In genomic region chr19:45321848-45322247, GRCh38 we compare ENCODE assay signal across 17 cellular contexts. TPM values are rescaled to one million over a fixed set of nuclear protein-coding genes. Genes with fewer than 3 reads are reported as not detected.
"Had no signal": no experiment of that assay in that cellular context is flagged by ENCODE, and none has a peak within 500 bp of the region (broad histone marks: within the 10 kb centered on the region; RNA-seq: fewer than 3 reads in every experiment).

No MANE protein-coding gene starts in this region.

- H2AFZ ChIP-seq: parathyroid adenoma had no signal

- H3K27ac Mint-ChIP-seq: activated CD8-positive, alpha-beta memory T cell treated with anti-CD3 and anti-CD28 coated beads, Interleukin-2, amount 10 ng/mL, durations not matched to agents 7 days and 5 days; activated naive CD8-positive, alpha-beta T cell treated with anti-CD3 and anti-CD28 coated beads for 36 hours; memory B cell had no signal

- H3K36me3 ChIP-seq: breast epithelium had no signal

- H3K9me3 ChIP-seq: breast epithelium had no signal

- H3K4me1 ChIP-seq: breast epithelium, parathyroid adenoma had no signal

- H3K27ac ChIP-seq: breast epithelium, dorsolateral prefrontal cortex, parathyroid adenoma had no signal

- H3K4me3 ChIP-seq: breast epithelium, dorsolateral prefrontal cortex had no signal

- DNase-seq: activated CD4-positive, alpha-beta T cell treated with anti-CD3 and anti-CD28 coated beads, Interleukin-2, amount 50 U/mL, for 4 hours; activated CD8-positive, alpha-beta memory T cell treated with anti-CD3 and anti-CD28 coated beads, Interleukin-2, amount 10 ng/mL, durations not matched to agents 7 days and 5 days; activated gamma-delta T cell; activated naive CD8-positive, alpha-beta T cell treated with anti-CD3 and anti-CD28 coated beads for 36 hours; activated T-cell treated with anti-CD3 and anti-CD28 coated beads, Interleukin-2, amount 50 U/mL, for 4 hours; stimulated activated CD4-positive, alpha-beta T cell treated with anti-CD3 and anti-CD28 coated beads, Interleukin-2, amount 100 ng/mL, for 24 hours; stimulated activated naive CD4-positive, alpha-beta T cell; substantia nigra; trophoblast cell had no signal

- H3K9me3 Mint-ChIP-seq: activated naive CD8-positive, alpha-beta T cell treated with anti-CD3 and anti-CD28 coated beads for 36 hours; activated T-cell treated with anti-CD3 and anti-CD28 coated beads, Interleukin-2, amount 50 U/mL, for 4 hours; memory B cell had no signal

- H3K4me3 Mint-ChIP-seq: activated CD8-positive, alpha-beta memory T cell treated with anti-CD3 and anti-CD28 coated beads, Interleukin-2, amount 10 ng/mL, durations not matched to agents 7 days and 5 days; activated naive CD8-positive, alpha-beta T cell treated with anti-CD3 and anti-CD28 coated beads for 36 hours; activated T-cell treated with anti-CD3 and anti-CD28 coated beads, Interleukin-2, amount 50 U/mL, for 4 hours; memory B cell had no signal

- H3K79me2 ChIP-seq: parathyroid adenoma had no signal

- H3K9ac ChIP-seq: parathyroid adenoma had no signal

- H3K36me3 Mint-ChIP-seq: activated CD8-positive, alpha-beta memory T cell treated with anti-CD3 and anti-CD28 coated beads, Interleukin-2, amount 10 ng/mL, durations not matched to agents 7 days and 5 days; activated naive CD8-positive, alpha-beta T cell treated with anti-CD3 and anti-CD28 coated beads for 36 hours; memory B cell had no signal

RNA-seq across cellular contexts. Expression of gene CKM, which starts 0.8 kb away (rescaled TPM):
- total RNA-seq: activated CD8-positive, alpha-beta memory T cell treated with anti-CD3 and anti-CD28 coated beads, Interleukin-2, amount 10 ng/mL, durations not matched to agents 7 days and 5 days; activated naive CD8-positive, alpha-beta T cell treated with anti-CD3 and anti-CD28 coated beads for 36 hours; activated T-cell treated with anti-CD3 and anti-CD28 coated beads, Interleukin-2, amount 50 U/mL, for 4 hours; breast epithelium; left lobe of liver; mucosa of gallbladder; T-helper 2 cell treated with Interferon-gamma antibody and Interleukin-4, amounts not matched to agents 100 ng/mL and 5 ng/mL, for 36 hours had no signal

RNA-seq across cellular contexts. Expression of gene KLC3, which starts 18.7 kb away (rescaled TPM):
- total RNA-seq: activated CD8-positive, alpha-beta memory T cell treated with anti-CD3 and anti-CD28 coated beads, Interleukin-2, amount 10 ng/mL, durations not matched to agents 7 days and 5 days; activated naive CD8-positive, alpha-beta T cell treated with anti-CD3 and anti-CD28 coated beads for 36 hours; activated T-cell treated with anti-CD3 and anti-CD28 coated beads, Interleukin-2, amount 50 U/mL, for 4 hours; left lobe of liver; T-helper 2 cell treated with Interferon-gamma antibody and Interleukin-4, amounts not matched to agents 100 ng/mL and 5 ng/mL, for 36 hours had no signal
- polyA plus RNA-seq: neural cell had no signal
